ENCODE assay signal across 2 cellular contexts in genomic region chr6:26531897-26532296, GRCh38.
TF ChIP-seq lines count a peak whose summit lies in the region.

No MANE protein-coding gene starts in this region.

TF ChIP-seq in IMR-90, 13 proteins besides CTCF, POLR2A, EP300 and RAD21 (continued from another document):
- no peak for TF ChIP-seq USF2 (IDR thresholded peaks at IDR 0.05; ENCODE audit: low read depth, low read length)
- no peak for TF ChIP-seq MXI1 (IDR thresholded peaks at IDR 0.05; ENCODE audit: borderline replicate concordance, low read depth, low read length)
- TF ChIP-seq SMC3 (IDR thresholded peaks at IDR 0.05; ENCODE audit: low read depth, low read length): no peak

TF ChIP-seq in SK-N-SH treated with all-trans-retinoic acid at 6 μM for 48 hours, 23 proteins besides CTCF, POLR2A, EP300 and RAD21 (continued from another document):
- no peak for TF ChIP-seq TSHZ2 (CRISPR knock-in tag; IDR thresholded peaks at IDR 0.05)
- no peak for TF ChIP-seq ZC3H10 (CRISPR knock-in tag; IDR thresholded peaks at IDR 0.05)
- TF ChIP-seq ZNF8 (CRISPR knock-in tag; IDR thresholded peaks at IDR 0.05): no peak
- TF ChIP-seq RARB (CRISPR knock-in tag; IDR thresholded peaks at IDR 0.05): no peak
- no peak for TF ChIP-seq PATZ1 (CRISPR knock-in tag; IDR thresholded peaks at IDR 0.05; ENCODE audit: borderline replicate concordance)
- TF ChIP-seq ISL1 (CRISPR knock-in tag; IDR thresholded peaks at IDR 0.05): no peak
- no peak for TF ChIP-seq ESRRG (CRISPR knock-in tag; IDR thresholded peaks at IDR 0.05)
- no peak for TF ChIP-seq OSR1 (CRISPR knock-in tag; IDR thresholded peaks at IDR 0.05)
- no peak for TF ChIP-seq CREB5 (CRISPR knock-in tag; IDR thresholded peaks at IDR 0.05; ENCODE audit: low read depth)
- TF ChIP-seq GLIS3 (CRISPR knock-in tag; IDR thresholded peaks at IDR 0.05): no peak
- TF ChIP-seq PPARA (CRISPR knock-in tag; IDR thresholded peaks at IDR 0.05; ENCODE audit: borderline replicate concordance): no peak
- TF ChIP-seq POU6F1 (CRISPR knock-in tag; IDR thresholded peaks at IDR 0.05; ENCODE audit: borderline replicate concordance, low read depth): no peak
